ENCODE assay signal across 21 cellular contexts in the genomic region with DNA sequence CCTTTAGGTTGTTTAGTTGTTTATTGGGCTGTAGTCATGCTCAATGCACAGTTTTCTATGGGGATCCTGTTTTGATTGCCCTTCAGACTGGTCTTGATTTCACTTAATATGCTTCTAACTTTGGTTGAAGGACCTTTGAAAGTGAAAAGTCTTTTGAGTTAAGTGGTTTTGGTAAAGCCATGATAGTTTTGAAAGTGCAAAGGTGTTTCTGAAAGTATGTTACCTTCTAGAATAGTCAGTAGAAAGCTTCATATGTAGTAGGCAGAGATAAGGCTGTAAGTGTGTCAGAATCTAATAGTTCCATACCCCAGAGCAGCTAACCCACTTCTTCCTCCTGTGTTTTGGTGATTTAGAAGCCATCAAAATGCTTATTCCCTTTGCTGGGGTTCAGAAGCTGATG. TPM values are rescaled to one million over a fixed set of nuclear protein-coding genes. Genes with fewer than 3 reads are reported as not detected.
DNase-seq lines count a peak whose midpoint lies in the region; ATAC-seq and TF ChIP-seq lines count a peak whose summit lies in the region.
"Had no signal": no experiment of that assay in that cellular context is flagged by ENCODE, and none has a peak within 500 bp of the region (broad histone marks: within the 10 kb centered on the region; RNA-seq: fewer than 3 reads in every experiment).

No MANE protein-coding gene starts in this region.

- H3K27me3 ChIP-seq in CD4-positive, alpha-beta memory T cell (ENCODE audit: insufficient read depth, low read length), result no peaks in the 10 kb centered on the region
- no peaks in the 10 kb centered on the region for H3K27me3 ChIP-seq in mesendoderm (ENCODE audit: insufficient read depth, low read length, poor library complexity)
- no peaks in the 10 kb centered on the region for H3K27me3 ChIP-seq in transverse colon
- H3K27me3 ChIP-seq: cardiac muscle cell, dorsolateral prefrontal cortex had no signal

- no peaks in the 10 kb centered on the region for H3K9me3 Mint-ChIP-seq in activated CD8-positive, alpha-beta memory T cell treated with anti-CD3 and anti-CD28 coated beads, Interleukin-2, amount 10 ng/mL, durations not matched to agents 7 days and 5 days (ENCODE audit: low read depth)
- no peaks in the 10 kb centered on the region for H3K9me3 Mint-ChIP-seq in CD4-positive, alpha-beta memory T cell
- no peaks in the 10 kb centered on the region for H3K9me3 Mint-ChIP-seq in WTC11
- H3K9me3 Mint-ChIP-seq in immature natural killer cell, result no peaks in the 10 kb centered on the region
- H3K9me3 Mint-ChIP-seq: H9 had no signal

- no peak overlapping the region for H4K5ac ChIP-seq in mesendoderm (ENCODE audit: low read length)

- peaks cover 93% of the 10 kb centered on the region for H3K4me1 ChIP-seq in CD4-positive, alpha-beta memory T cell (ENCODE audit: insufficient read depth, low read length)
- H3K4me1 ChIP-seq in mesendoderm (ENCODE audit: control insufficient read depth, low read depth, low read length) (no peaks in the 10 kb centered on the region), transverse colon (no peaks in the 10 kb centered on the region)

- no peak for DNase-seq in activated CD8-positive, alpha-beta memory T cell treated with anti-CD3 and anti-CD28 coated beads, Interleukin-2, amount 10 ng/mL, durations not matched to agents 7 days and 5 days
- no peak for DNase-seq in activated CD8-positive, alpha-beta memory T cell treated with anti-CD3 and anti-CD28 coated beads, Interleukin-2, amount 50 U/mL, for 48 hours
- no peak for DNase-seq in CD4-positive, alpha-beta memory T cell
- no peak for DNase-seq in WTC11 (ENCODE audit: low spot score)
- no peak for DNase-seq in immature natural killer cell
- no peak for DNase-seq in mesendoderm
- no peak for DNase-seq in SIG-M5 (lab: John Stamatoyannopoulos, UW)
- no peak for DNase-seq in transverse colon
- DNase-seq: amniotic stem cell, dorsolateral prefrontal cortex, H9, left colon, NCI-H146, NCI-H2171 treated with DMSO at 0.1 percent for 48 hours, NCI-H748 treated with DMSO at 0.1 percent for 48 hours, SHP77 treated with DMSO at 0.1 percent for 48 hours had no signal

- no peak for TF ChIP-seq EP300 in transverse colon (IDR thresholded peaks at IDR 0.05; ENCODE audit: low read depth)

- in situ Hi-C loops in transverse colon (cut with MboI; ENCODE audit: low pct_ligation_motif_present in 1 of 4, low pct_unique_long_range_greater_than_20kb in 1 of 4, low sequenced_read_pairs in 3 of 4), result no loop called here

- no peak overlapping the region for H2AK5ac ChIP-seq in mesendoderm (ENCODE audit: low read length)

- ATAC-seq in activated CD8-positive, alpha-beta memory T cell treated with anti-CD3 and anti-CD28 coated beads, Interleukin-2, amount 10 ng/mL, durations not matched to agents 7 days and 5 days, result no peak
- no peak for ATAC-seq in WTC11
- ATAC-seq: left colon had no signal

- H4K8ac ChIP-seq in mesendoderm (ENCODE audit: low read depth, low read length), result no peak overlapping the region

- no peak overlapping the region for H3K9ac ChIP-seq in mesendoderm (ENCODE audit: low read length)

- peak overlapping the region; percentile 72 for H3K27ac Mint-ChIP-seq in activated CD8-positive, alpha-beta memory T cell treated with anti-CD3 and anti-CD28 coated beads, Interleukin-2, amount 10 ng/mL, durations not matched to agents 7 days and 5 days
- peak overlapping the region; percentile 89 to 99 (median 94) for H3K27ac Mint-ChIP-seq in CD4-positive, alpha-beta memory T cell
- H3K27ac Mint-ChIP-seq in WTC11 (peak overlapping the region; percentile 25; the same call in 1 of the 2 replicates), immature natural killer cell (peak overlapping the region in 4 of 6 donors; percentile 1 to 63 (median 54))
- H3K27ac Mint-ChIP-seq: H9, mesothelial cell of epicardium, progenitor cell of endocrine pancreas had no signal

- peak overlapping the region; percentile 78 for H3K27ac ChIP-seq in CD4-positive, alpha-beta memory T cell (ENCODE audit: low read depth, low read length)
- H3K27ac ChIP-seq in mesendoderm (ENCODE audit: low read depth, low read length) (no peak overlapping the region), transverse colon (no peak overlapping the region)
- H3K27ac ChIP-seq: C4-2B, cardiac muscle cell had no signal

- H3K36me3 Mint-ChIP-seq in activated CD8-positive, alpha-beta memory T cell treated with anti-CD3 and anti-CD28 coated beads, Interleukin-2, amount 10 ng/mL, durations not matched to agents 7 days and 5 days, result peaks cover 1% of the 10 kb centered on the region
- peaks cover 0 to 2% of the 10 kb centered on the region in 2 donors for H3K36me3 Mint-ChIP-seq in CD4-positive, alpha-beta memory T cell
- H3K36me3 Mint-ChIP-seq in WTC11, result no peaks in the 10 kb centered on the region
- no peaks in the 10 kb centered on the region for H3K36me3 Mint-ChIP-seq in immature natural killer cell
- H3K36me3 Mint-ChIP-seq: mesothelial cell of epicardium had no signal

- intact Hi-C loops in CD4-positive, alpha-beta memory T cell (cut with micrococcal nuclease), result loop anchor here (2.0 to 5.0 kb wide), 3 partner anchors 17 to 599 kb away; a partner anchor contains a TSS
- intact Hi-C loops in transverse colon (cut with DNase I; ENCODE audit: low total_unique reads), result no loop called here

- H3K79me2 ChIP-seq in mesendoderm (ENCODE audit: control insufficient read depth, insufficient read depth, low read length), result no peaks in the 10 kb centered on the region

- H3K23ac ChIP-seq in mesendoderm (ENCODE audit: low read length), result no peak overlapping the region

- TF ChIP-seq POLR2A in transverse colon (IDR thresholded peaks at IDR 0.05), result no peak

- H3K4me2 ChIP-seq in mesendoderm (ENCODE audit: low read length), result no peak overlapping the region

- peak overlapping the region in 1 of 2 donors; percentile 41 for H3K4me3 ChIP-seq in CD4-positive, alpha-beta memory T cell (ENCODE audit: low read length in 2 of 2)
- H3K4me3 ChIP-seq in mesendoderm (ENCODE audit: low read length) (no peak overlapping the region), transverse colon (no peak overlapping the region)
- H3K4me3 ChIP-seq: cardiac muscle cell, dorsolateral prefrontal cortex had no signal

- no peaks in the 10 kb centered on the region for H3K36me3 ChIP-seq in CD4-positive, alpha-beta memory T cell (ENCODE audit: insufficient read depth, low read length)
- H3K36me3 ChIP-seq in mesendoderm (ENCODE audit: control insufficient read depth, insufficient read depth, low read length), result no peaks in the 10 kb centered on the region
- H3K36me3 ChIP-seq in transverse colon, result no peaks in the 10 kb centered on the region
- H3K36me3 ChIP-seq: cardiac muscle cell had no signal

- H3K9me3 ChIP-seq in CD4-positive, alpha-beta memory T cell (ENCODE audit: control insufficient read depth in 1 of 2, low read length in 2 of 2), result no peaks in the 10 kb centered on the region
- H3K9me3 ChIP-seq in transverse colon, result no peaks in the 10 kb centered on the region

- no peak for TF ChIP-seq CTCF in WTC11 (IDR thresholded peaks at IDR 0.05)
- TF ChIP-seq CTCF in transverse colon (IDR thresholded peaks at IDR 0.05), result no peak

- H3K27me3 Mint-ChIP-seq in activated CD8-positive, alpha-beta memory T cell treated with anti-CD3 and anti-CD28 coated beads, Interleukin-2, amount 10 ng/mL, durations not matched to agents 7 days and 5 days, result no peaks in the 10 kb centered on the region
- H3K27me3 Mint-ChIP-seq in CD4-positive, alpha-beta memory T cell, result no peaks in the 10 kb centered on the region
- H3K27me3 Mint-ChIP-seq in WTC11 (ENCODE audit: low read depth) (no peaks in the 10 kb centered on the region), immature natural killer cell (ENCODE audit: low read depth in 3 of 3) (no peaks in the 10 kb centered on the region)
- H3K27me3 Mint-ChIP-seq: progenitor cell of endocrine pancreas had no signal

- no peak overlapping the region for H2BK15ac ChIP-seq in mesendoderm (replicated peaks; ENCODE audit: low read depth)

- POLR2A ChIA-PET in CD4-positive, alpha-beta memory T cell (lab: Charles Lee; ENCODE audit: partially characterized antibody), result interaction anchor here (0.7 to 3.2 kb wide), 4 partner anchors 13 to 250 kb away, joined by 3 to 70 read pairs (median 6); a partner anchor contains a TSS
- POLR2A ChIA-PET in WTC11 (lab: Charles Lee), result no interaction called here

- H3K56ac ChIP-seq in mesendoderm (ENCODE audit: low read length), result no peak overlapping the region

- H3K4me1 Mint-ChIP-seq in activated CD8-positive, alpha-beta memory T cell treated with anti-CD3 and anti-CD28 coated beads, Interleukin-2, amount 10 ng/mL, durations not matched to agents 7 days and 5 days, result peaks cover 29% of the 10 kb centered on the region
- peaks cover 62 to 94% (median 74%) of the 10 kb centered on the region in 4 donors for H3K4me1 Mint-ChIP-seq in CD4-positive, alpha-beta memory T cell
- peaks cover 12% of the 10 kb centered on the region for H3K4me1 Mint-ChIP-seq in WTC11
- H3K4me1 Mint-ChIP-seq in immature natural killer cell, result peaks cover 49 to 61% of the 10 kb centered on the region in 2 donors
- H3K4me1 Mint-ChIP-seq: mesothelial cell of epicardium, neural crest cell had no signal

- no peak overlapping the region for H2BK120ac ChIP-seq in mesendoderm (ENCODE audit: low read depth, low read length)

- CTCF ChIA-PET in activated CD8-positive, alpha-beta memory T cell treated with anti-CD3 and anti-CD28 coated beads, Interleukin-2, amount 10 ng/mL, durations not matched to agents 7 days and 5 days (lab: Charles Lee), result interaction anchor here (0.7 kb wide), 1 partner anchor 102 kb away, joined by 3 read pairs; no protein-coding TSS in a partner anchor
- CTCF ChIA-PET in CD4-positive, alpha-beta memory T cell (lab: Charles Lee; ENCODE audit: partially characterized antibody), result interaction anchor here (0.9 to 3.4 kb wide), 4 partner anchors 12 to 49 kb away, joined by 3 to 11 read pairs (median 6); no protein-coding TSS in a partner anchor
- CTCF ChIA-PET in WTC11 (lab: Charles Lee), result no interaction called here

- H3K4me3 Mint-ChIP-seq in activated CD8-positive, alpha-beta memory T cell treated with anti-CD3 and anti-CD28 coated beads, Interleukin-2, amount 10 ng/mL, durations not matched to agents 7 days and 5 days, result peak overlapping the region; percentile 68
- H3K4me3 Mint-ChIP-seq in CD4-positive, alpha-beta memory T cell, result peak overlapping the region; percentile 83 to 94 (median 88)
- no peak overlapping the region for H3K4me3 Mint-ChIP-seq in WTC11
- H3K4me3 Mint-ChIP-seq in immature natural killer cell, result peak overlapping the region; percentile 30 to 82 (median 73)
- H3K4me3 Mint-ChIP-seq: H9, mesothelial cell of epicardium, neural crest cell had no signal

- H3K79me1 ChIP-seq in mesendoderm (ENCODE audit: low read length), result no peaks in the 10 kb centered on the region

- no peak overlapping the region for H3K4ac ChIP-seq in mesendoderm (ENCODE audit: low read depth, low read length)

- H3K18ac ChIP-seq in mesendoderm (ENCODE audit: low read length), result no peak overlapping the region

- no peak overlapping the region for H2BK5ac ChIP-seq in mesendoderm (ENCODE audit: low read length)

RNA-seq across cellular contexts. Expression of a gene that starts 46.1 kb away (rescaled TPM):
- total RNA-seq in activated CD8-positive, alpha-beta memory T cell treated with anti-CD3 and anti-CD28 coated beads, Interleukin-2, amount 10 ng/mL, durations not matched to agents 7 days and 5 days, result 10 to 100 TPM in 1 of 2 experiments, 1 to 10 TPM in 1; 4.8 to 12.3 TPM
- 10 to 100 TPM; 33.7 to 39.3 TPM for total RNA-seq in CD4-positive, alpha-beta memory T cell
- 10 to 100 TPM; 10.0 to 16.9 TPM for polyA plus RNA-seq in CD4-positive, alpha-beta memory T cell
- total RNA-seq in WTC11 (2021) (13.9 to 17.6 TPM (median 14.8 TPM) in 3 replicates), transverse colon (1 to 10 TPM; 2.0 to 3.6 (median 2.8) TPM)
- 1 to 10 TPM in 2 of 3 donors, under 1 TPM in 1; 0.17 to 3.8 (median 1.5) TPM for polyA plus RNA-seq in immature natural killer cell
- polyA plus RNA-seq in mesendoderm (2013, experiment 1 of 2), result 12.4 TPM
- polyA plus RNA-seq in mesendoderm (2013, experiment 2 of 2), result 13.5 TPM

Comparison
In these comparisons a context has a peak if more than half of its experiments do, and no peak if none do; other contexts are left out.
1. H3K27ac Mint-ChIP-seq: peak in every context shown above with its lines; median percentile 94 in CD4-positive, alpha-beta memory T cell; 72 in activated CD8-positive, alpha-beta memory T cell treated with anti-CD3 and anti-CD28 coated beads, Interleukin-2, amount 10 ng/mL, durations not matched to agents 7 days and 5 days; 54 in immature natural killer cell; 25 in WTC11.